ENCODE assay signal across 8 cellular contexts in genomic region chr4:57460967-57461366, GRCh38.
"Had no signal": no experiment of that assay in that cellular context is flagged by ENCODE, and none has a peak within 500 bp of the region (broad histone marks: within the 10 kb centered on the region; RNA-seq: fewer than 3 reads in every experiment).

No MANE protein-coding gene starts in this region.

- H3K4me3 ChIP-seq: GM12878 had no signal

- ATAC-seq: GM12878 had no signal

- FAIRE-seq: G401.6, GM12878, GM12891, GM12892, GM18507, GM19239 had no signal

- DNase-seq: GDM1, GF-D8 had no signal
